33 cellular contexts compared by ENCODE assay signal in genomic region chr7:70230761-70231160, GRCh38.
A peak's percentile ranks its signal among the peaks of the same experiment; 100 is the strongest.
DNase-seq lines count a peak whose midpoint lies in the region; ATAC-seq and TF ChIP-seq lines count a peak whose summit lies in the region.
"Had no signal": no experiment of that assay in that cellular context is flagged by ENCODE, and none has a peak within 500 bp of the region (broad histone marks: within the 10 kb centered on the region; RNA-seq: fewer than 3 reads in every experiment).

No MANE protein-coding gene starts in this region.

- no peaks in the 10 kb centered on the region for H3K79me2 ChIP-seq in OCI-LY7 (ENCODE audit: insufficient read depth, low read depth, low read length)

- ATAC-seq in HG02885 (IDR thresholded peaks at IDR 0.05; ENCODE audit: poor library complexity, unreplicated experiment), result no peak
- ATAC-seq: A549; CD8-positive, alpha-beta T cell had no signal

- no TSS peak for BruUV-seq in OCI-LY7 (replicated peaks; lab: Mats Ljungman, UMichigan)

- H3K27me3 ChIP-seq in WERI-Rb-1 (ENCODE audit: insufficient read depth, low read depth, severe bottlenecking), result no peaks in the 10 kb centered on the region
- H3K27me3 ChIP-seq: BE2C; BLaER1; BLaER1 treated with 17β-estradiol and CSF1 and Interleukin-3, amounts not matched to agents 10 nM and 100 nM had no signal

- H3K4me1 ChIP-seq in OCI-LY7 (ENCODE audit: insufficient read depth, low read length, poor library complexity, severe bottlenecking), result no peaks in the 10 kb centered on the region
- H3K4me1 ChIP-seq: A549; BE2C; BLaER1; BLaER1 treated with 17β-estradiol and CSF1 and Interleukin-3, amounts not matched to agents 10 nM and 100 nM had no signal

- no peak overlapping the region for H3K4me2 ChIP-seq in OCI-LY7 (ENCODE audit: low read length)
- H3K4me2 ChIP-seq: A549; BLaER1; BLaER1 treated with 17β-estradiol and CSF1 and Interleukin-3, amounts not matched to agents 10 nM and 100 nM had no signal

- intact Hi-C loops in head of caudate nucleus (cut with DNase I), result no loop called here
- intact Hi-C loops in OCI-LY7 (cut with micrococcal nuclease; ENCODE audit: unreplicated experiment), result loop anchor here (5.0 kb wide), 1 partner anchor 337 kb away; no protein-coding TSS in a partner anchor

- CTCF ChIA-PET in OCI-LY7 (lab: Charles Lee; ENCODE audit: unreplicated experiment), result no interaction called here

- H4K20me1 ChIP-seq in OCI-LY7 (ENCODE audit: insufficient read depth, low read length), result no peaks in the 10 kb centered on the region
- H4K20me1 ChIP-seq: BLaER1; BLaER1 treated with 17β-estradiol and CSF1 and Interleukin-3, amounts not matched to agents 10 nM and 100 nM had no signal

- H3K36me3 ChIP-seq in WERI-Rb-1, result no peaks in the 10 kb centered on the region
- no peaks in the 10 kb centered on the region; the same call in 1 of the 2 replicates for H3K36me3 ChIP-seq in OCI-LY7 (ENCODE audit: insufficient read depth, low read length)
- H3K36me3 ChIP-seq: BE2C had no signal

- POLR2A ChIA-PET in OCI-LY7 (lab: Charles Lee), result no interaction called here

- H3K27ac ChIP-seq in WERI-Rb-1 (peak overlapping the region; percentile 1; the same call in 1 of the 2 replicates), caudate nucleus (ENCODE audit: low read depth, low read length) (peak overlapping the region; percentile 63), OCI-LY7 (ENCODE audit: low read depth, low read length, poor library complexity, severe bottlenecking) (no peak overlapping the region)
- H3K27ac ChIP-seq: 22Rv1; A549; BLaER1; BLaER1 treated with 17β-estradiol and CSF1 and Interleukin-3, amounts not matched to agents 10 nM and 100 nM; C4-2B had no signal

- H3K9me2 ChIP-seq in OCI-LY7 (ENCODE audit: insufficient read depth, low read length), result no peaks in the 10 kb centered on the region

- DNase-seq in WERI-Rb-1 (no peak), caudate nucleus (lab: John Stamatoyannopoulos, UW) (peak in 35 of 61 donors; percentile 1 to 83 (median 30)), head of caudate nucleus (peak in 36 of 42 donors; percentile 16 to 84 (median 45)), putamen (ENCODE audit: low spot score) (peak; percentile 70), COLO668 (lab: John Stamatoyannopoulos, UW; ENCODE audit: unreplicated experiment) (no peak), kidney tubule cell (ENCODE audit: low spot score) (no peak), OCI-LY7 (ENCODE audit: low spot score) (no peak)
- DNase-seq: 8988T; ACHN; AML-193; BE2C; C1 segment of cervical spinal cord; Caco-2; Calu3; CD4-positive, alpha-beta memory T cell; CD4-positive, alpha-beta T cell; CD4-positive, CD25-positive, alpha-beta regulatory T cell; CD8-positive, alpha-beta memory T cell; CD8-positive, alpha-beta T cell; COR-L47; DMS 273 treated with DMSO at 0.1 percent for 48 hours; DMS153; DMS53; DMS79; DMS79 treated with DMSO at 0.1 percent for 48 hours; DND-41; EL had no signal

- H3K9me3 ChIP-seq in WERI-Rb-1 (ENCODE audit: severe bottlenecking) (peaks cover 7% of the 10 kb centered on the region), OCI-LY7 (ENCODE audit: low read length) (peaks cover 21% of the 10 kb centered on the region)

- H3K4me3 ChIP-seq in WERI-Rb-1 (ENCODE audit: low read depth, low read length), result no peak overlapping the region; the same call in 1 of the 2 replicates
- no peak overlapping the region for H3K4me3 ChIP-seq in OCI-LY7 (ENCODE audit: low read depth, low read length, poor library complexity, severe bottlenecking)
- H3K4me3 ChIP-seq: A549; BLaER1; BLaER1 treated with 17β-estradiol and CSF1 and Interleukin-3, amounts not matched to agents 10 nM and 100 nM had no signal

- H2AFZ ChIP-seq in OCI-LY7 (ENCODE audit: low read length), result no peak overlapping the region

- TF ChIP-seq CTCF in WERI-Rb-1 (IDR thresholded peaks at IDR 0.05; ENCODE audit: low read depth, low read length) (no peak), OCI-LY7 (conservative IDR thresholded peaks at IDR 0.05; ENCODE audit: low read length) (no peak)

Comparison
In these comparisons a context has a peak if more than half of its experiments do, and no peak if none do; other contexts are left out.
1. DNase-seq: peak in caudate nucleus (35 of 61), head of caudate nucleus (36 of 42) and putamen (single experiment); none in WERI-Rb-1 (single experiment), COLO668 (single experiment), kidney tubule cell (single experiment) and OCI-LY7 (single experiment).